19 cellular contexts compared by ENCODE assay signal in the genomic region with DNA sequence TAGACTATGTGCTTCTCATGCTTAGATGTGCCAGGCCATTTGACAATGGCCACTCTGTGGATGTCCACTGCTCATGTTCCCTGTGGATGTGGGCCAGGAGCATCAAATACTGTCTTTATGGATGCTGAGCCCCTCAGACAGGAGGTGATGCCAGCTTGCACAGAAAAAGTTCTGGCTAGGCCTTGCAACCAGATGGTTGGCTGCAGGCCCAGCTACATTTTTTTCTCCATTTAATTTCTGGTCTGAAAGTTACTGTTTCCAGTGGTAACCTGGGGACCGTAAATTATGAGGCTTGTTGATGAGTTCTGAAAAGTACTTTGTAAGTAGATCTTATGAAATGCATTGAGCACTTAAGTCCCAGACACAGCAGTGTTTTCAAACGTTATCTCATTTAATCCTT.
DNase-seq lines count a peak whose midpoint lies in the region; ATAC-seq and TF ChIP-seq lines count a peak whose summit lies in the region.
"Had no signal": no experiment of that assay in that cellular context is flagged by ENCODE, and none has a peak within 500 bp of the region (broad histone marks: within the 10 kb centered on the region; RNA-seq: fewer than 3 reads in every experiment).

No MANE protein-coding gene starts in this region.

- H3K27ac ChIP-seq in substantia nigra (ENCODE audit: low read depth, low read length, poor library complexity, severe bottlenecking): no peak overlapping the region
- H3K27ac ChIP-seq: KMS-11, SK-N-MC had no signal

- DNase-seq in NCI-H1694 (lab: John Stamatoyannopoulos, UW) (peak; percentile 48), fibroblast of mammary gland (ENCODE audit: low read depth) (peak; percentile 3), substantia nigra (lab: John Stamatoyannopoulos, UW) (peak in 28 of 49 donors; percentile 0 to 56 (median 7)), NCI-H1092 (lab: John Stamatoyannopoulos, UW) (no peak), left colon (no peak)
- no peak for DNase-seq in activated T-cell treated with anti-CD3 and anti-CD28 coated beads, Interleukin-2, amount 50 U/mL, for 1 hour
- DNase-seq: AML-193; CD4-positive, CD25-positive, alpha-beta regulatory T cell; DMS79 treated with DMSO at 0.1 percent for 48 hours; GDM1; MM.1S; NCI-H1105 treated with DMSO at 0.1 percent for 48 hours; NCI-H2029; NCI-H526 treated with DMSO at 0.1 percent for 48 hours; NK-92 treated with Interleukin-12 subunit alpha and Interleukin-12 subunit beta, amount 100 ng/mL, for 24 hours had no signal

- ATAC-seq in SK-N-SH treated with all-trans-retinoic acid at 6 μM for 48 hours (no peak; the same call in 2 of the 3 replicates), left colon (no peak)
- ATAC-seq: HepG2 had no signal

- no peak overlapping the region for H3K4me3 ChIP-seq in fibroblast of mammary gland (ENCODE audit: control insufficient read depth, low read depth, low read length)
- H3K4me3 ChIP-seq: SK-N-MC had no signal

- TF ChIP-seq CTCF in fibroblast of mammary gland (conservative IDR thresholded peaks at IDR 0.05; ENCODE audit: control insufficient read depth, insufficient read depth, low read depth, low read length): no peak

- intact Hi-C loops in left colon (cut with DNase I, micrococcal nuclease): no loop called here

TF ChIP-seq in SK-N-SH treated with all-trans-retinoic acid at 6 μM for 48 hours, 23 proteins besides CTCF, POLR2A, EP300 and RAD21:
- TF ChIP-seq CSDC2 (CRISPR knock-in tag; IDR thresholded peaks at IDR 0.05) (no peak), ZNF8 (CRISPR knock-in tag; IDR thresholded peaks at IDR 0.05) (no peak), TCF4 (CRISPR knock-in tag; IDR thresholded peaks at IDR 0.05; ENCODE audit: borderline replicate concordance) (peak; percentile 93), ESRRG (CRISPR knock-in tag; IDR thresholded peaks at IDR 0.05) (peak; percentile 50; the same call in 1 of the 2 replicates), OSR1 (CRISPR knock-in tag; IDR thresholded peaks at IDR 0.05) (no peak), GLIS3 (CRISPR knock-in tag; IDR thresholded peaks at IDR 0.05) (no peak), ZNF70 (CRISPR knock-in tag; IDR thresholded peaks at IDR 0.05) (no peak), ZNF565 (CRISPR knock-in tag; conservative IDR thresholded peaks at IDR 0.05; ENCODE audit: low read depth) (no peak), ZFP3 (CRISPR knock-in tag; IDR thresholded peaks at IDR 0.05) (no peak), ISL1 (CRISPR knock-in tag; IDR thresholded peaks at IDR 0.05) (peak; percentile 81)
- TF ChIP-seq, protein P1, sequence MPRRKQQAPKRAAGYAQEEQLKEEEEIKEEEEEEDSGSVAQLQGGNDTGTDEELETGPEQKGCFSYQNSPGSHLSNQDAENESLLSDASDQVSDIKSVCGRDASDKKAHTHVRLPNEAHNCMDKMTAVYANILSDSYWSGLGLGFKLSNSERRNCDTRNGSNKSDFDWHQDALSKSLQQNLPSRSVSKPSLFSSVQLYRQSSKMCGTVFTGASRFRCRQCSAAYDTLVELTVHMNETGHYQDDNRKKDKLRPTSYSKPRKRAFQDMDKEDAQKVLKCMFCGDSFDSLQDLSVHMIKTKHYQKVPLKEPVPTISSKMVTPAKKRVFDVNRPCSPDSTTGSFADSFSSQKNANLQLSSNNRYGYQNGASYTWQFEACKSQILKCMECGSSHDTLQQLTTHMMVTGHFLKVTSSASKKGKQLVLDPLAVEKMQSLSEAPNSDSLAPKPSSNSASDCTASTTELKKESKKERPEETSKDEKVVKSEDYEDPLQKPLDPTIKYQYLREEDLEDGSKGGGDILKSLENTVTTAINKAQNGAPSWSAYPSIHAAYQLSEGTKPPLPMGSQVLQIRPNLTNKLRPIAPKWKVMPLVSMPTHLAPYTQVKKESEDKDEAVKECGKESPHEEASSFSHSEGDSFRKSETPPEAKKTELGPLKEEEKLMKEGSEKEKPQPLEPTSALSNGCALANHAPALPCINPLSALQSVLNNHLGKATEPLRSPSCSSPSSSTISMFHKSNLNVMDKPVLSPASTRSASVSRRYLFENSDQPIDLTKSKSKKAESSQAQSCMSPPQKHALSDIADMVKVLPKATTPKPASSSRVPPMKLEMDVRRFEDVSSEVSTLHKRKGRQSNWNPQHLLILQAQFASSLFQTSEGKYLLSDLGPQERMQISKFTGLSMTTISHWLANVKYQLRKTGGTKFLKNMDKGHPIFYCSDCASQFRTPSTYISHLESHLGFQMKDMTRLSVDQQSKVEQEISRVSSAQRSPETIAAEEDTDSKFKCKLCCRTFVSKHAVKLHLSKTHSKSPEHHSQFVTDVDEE (CRISPR knock-in tag; IDR thresholded peaks at IDR 0.05): peak; percentile 83; the same call in 1 of the 2 replicates
- TF ChIP-seq, protein P2, sequence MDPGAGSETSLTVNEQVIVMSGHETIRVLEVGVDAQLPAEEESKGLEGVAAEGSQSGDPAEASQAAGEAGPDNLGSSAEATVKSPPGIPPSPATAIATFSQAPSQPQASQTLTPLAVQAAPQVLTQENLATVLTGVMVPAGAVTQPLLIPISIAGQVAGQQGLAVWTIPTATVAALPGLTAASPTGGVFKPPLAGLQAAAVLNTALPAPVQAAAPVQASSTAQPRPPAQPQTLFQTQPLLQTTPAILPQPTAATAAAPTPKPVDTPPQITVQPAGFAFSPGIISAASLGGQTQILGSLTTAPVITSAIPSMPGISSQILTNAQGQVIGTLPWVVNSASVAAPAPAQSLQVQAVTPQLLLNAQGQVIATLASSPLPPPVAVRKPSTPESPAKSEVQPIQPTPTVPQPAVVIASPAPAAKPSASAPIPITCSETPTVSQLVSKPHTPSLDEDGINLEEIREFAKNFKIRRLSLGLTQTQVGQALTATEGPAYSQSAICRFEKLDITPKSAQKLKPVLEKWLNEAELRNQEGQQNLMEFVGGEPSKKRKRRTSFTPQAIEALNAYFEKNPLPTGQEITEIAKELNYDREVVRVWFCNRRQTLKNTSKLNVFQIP (CRISPR knock-in tag; IDR thresholded peaks at IDR 0.05; ENCODE audit: borderline replicate concordance, low read depth): no peak
- TF ChIP-seq, protein P3, sequence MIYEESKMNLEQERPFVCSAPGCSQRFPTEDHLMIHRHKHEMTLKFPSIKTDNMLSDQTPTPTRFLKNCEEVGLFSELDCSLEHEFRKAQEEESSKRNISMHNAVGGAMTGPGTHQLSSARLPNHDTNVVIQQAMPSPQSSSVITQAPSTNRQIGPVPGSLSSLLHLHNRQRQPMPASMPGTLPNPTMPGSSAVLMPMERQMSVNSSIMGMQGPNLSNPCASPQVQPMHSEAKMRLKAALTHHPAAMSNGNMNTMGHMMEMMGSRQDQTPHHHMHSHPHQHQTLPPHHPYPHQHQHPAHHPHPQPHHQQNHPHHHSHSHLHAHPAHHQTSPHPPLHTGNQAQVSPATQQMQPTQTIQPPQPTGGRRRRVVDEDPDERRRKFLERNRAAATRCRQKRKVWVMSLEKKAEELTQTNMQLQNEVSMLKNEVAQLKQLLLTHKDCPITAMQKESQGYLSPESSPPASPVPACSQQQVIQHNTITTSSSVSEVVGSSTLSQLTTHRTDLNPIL (CRISPR knock-in tag; IDR thresholded peaks at IDR 0.05; ENCODE audit: low read depth): no peak

Comparison
In these comparisons a context has a peak if more than half of its experiments do, and no peak if none do; other contexts are left out.
1. DNase-seq: peak in NCI-H1694 (single experiment), fibroblast of mammary gland (single experiment) and substantia nigra (28 of 49); none in NCI-H1092 (single experiment), activated T-cell treated with anti-CD3 and anti-CD28 coated beads, Interleukin-2, amount 50 U/mL, for 1 hour (single experiment) and left colon (0 of 2).